ENCODE assay signal across 34 cellular contexts in the genomic region with DNA sequence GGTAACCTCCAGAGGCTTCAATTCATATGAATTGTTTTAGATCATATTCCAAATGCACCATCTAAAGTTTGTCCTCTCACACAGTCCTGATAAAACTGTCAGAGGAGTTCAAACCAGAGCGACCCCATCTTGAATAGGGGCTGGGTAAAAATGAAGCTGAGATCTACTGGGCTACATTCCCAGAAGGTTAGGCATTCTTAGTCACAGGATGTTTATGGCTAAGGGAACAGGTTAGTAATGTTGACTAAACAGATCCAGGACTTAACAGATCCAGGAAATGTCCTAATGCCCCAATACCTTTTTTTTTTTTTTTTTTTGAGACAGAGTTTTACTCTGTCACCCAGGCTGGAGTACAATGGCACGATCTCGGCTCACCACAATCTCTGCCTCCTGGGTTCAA.
DNase-seq lines count a peak whose midpoint lies in the region; FAIRE-seq and TF ChIP-seq lines count a peak whose summit lies in the region.
"Had no signal": no experiment of that assay in that cellular context is flagged by ENCODE, and none has a peak within 500 bp of the region (broad histone marks: within the 10 kb centered on the region; RNA-seq: fewer than 3 reads in every experiment).

No MANE protein-coding gene starts in this region.

- FAIRE-seq in bronchial epithelial cell (lab: Jason Lieb, UNC), result no peak
- FAIRE-seq: colon, GM18507, HTR-8/SVneo had no signal

- no peaks in the 10 kb centered on the region for H3K27me3 Mint-ChIP-seq in activated T-helper 2 cell treated with anti-CD3 and anti-CD28 coated beads, Interferon-gamma antibody, Interleukin-2, Interleukin-4, amounts not matched to agents 10 μg/mL and 5 μg/mL and 100 μg/mL, durations not matched to agents 14 hours and 24 hours and 36 hours (ENCODE audit: low read depth)
- H3K27me3 Mint-ChIP-seq: activated naive CD8-positive, alpha-beta T cell; activated T-helper 17 cell treated with anti-CD3 and anti-CD28 coated beads, Interleukin-2, amount 50 U/mL, for 72 hours; B cell; CD8-positive, alpha-beta memory T cell; naive B cell had no signal

- intact Hi-C loops in activated T-helper 2 cell treated with anti-CD3 and anti-CD28 coated beads, Interferon-gamma antibody, Interleukin-2, Interleukin-4, amounts not matched to agents 10 μg/mL and 5 μg/mL and 100 μg/mL, durations not matched to agents 14 hours and 24 hours and 36 hours (cut with micrococcal nuclease), result no loop called here

- H3K27ac ChIP-seq in WERI-Rb-1, result no peak overlapping the region
- H3K27ac ChIP-seq: body of pancreas, esophagus muscularis mucosa, skin epidermis, upper lobe of left lung had no signal

- peak; percentile 13 for DNase-seq in DMS53 treated with DMSO at 0.1 percent for 48 hours (lab: John Stamatoyannopoulos, UW; ENCODE audit: unreplicated experiment)
- peak; percentile 69 for DNase-seq in NCI-H226
- peak; percentile 90 for DNase-seq in bronchial epithelial cell (ENCODE audit: low read depth)
- peak; percentile 31 for DNase-seq in kidney epithelial cell (ENCODE audit: low read depth)
- no peak for DNase-seq in WERI-Rb-1
- DNase-seq in OCI-M1 (lab: John Stamatoyannopoulos, UW), result no peak
- DNase-seq in activated T-helper 2 cell treated with anti-CD3 and anti-CD28 coated beads, Interferon-gamma antibody, Interleukin-2, Interleukin-4, amounts not matched to agents 10 μg/mL and 5 μg/mL and 100 μg/mL, durations not matched to agents 14 hours and 24 hours and 36 hours (ENCODE audit: low spot score), result no peak
- no peak for DNase-seq in T1000 (lab: John Stamatoyannopoulos, UW)
- DNase-seq: body of pancreas; CD8-positive, alpha-beta memory T cell; DMS153; effector CD8-positive, alpha-beta T cell; GF-D8; KG1; left colon; MV-4-11; naive B cell; NCI-H1694; NCI-H2171; NCI-H524 treated with DMSO at 0.1 percent for 48 hours; nucleus accumbens; RPMI8226; SK-N-SH; stimulated activated CD4-positive, alpha-beta T cell treated with anti-CD3 and anti-CD28 coated beads, Interleukin-2, amount 100 ng/mL, for 24 hours; upper lobe of left lung had no signal

- no peaks in the 10 kb centered on the region for H3K36me3 Mint-ChIP-seq in activated T-helper 2 cell treated with anti-CD3 and anti-CD28 coated beads, Interferon-gamma antibody, Interleukin-2, Interleukin-4, amounts not matched to agents 10 μg/mL and 5 μg/mL and 100 μg/mL, durations not matched to agents 14 hours and 24 hours and 36 hours (ENCODE audit: low read depth)
- H3K36me3 Mint-ChIP-seq: activated naive CD8-positive, alpha-beta T cell; CD8-positive, alpha-beta memory T cell; naive B cell; WTC11 had no signal

- H3K4me1 Mint-ChIP-seq in activated T-helper 2 cell treated with anti-CD3 and anti-CD28 coated beads, Interferon-gamma antibody, Interleukin-2, Interleukin-4, amounts not matched to agents 10 μg/mL and 5 μg/mL and 100 μg/mL, durations not matched to agents 14 hours and 24 hours and 36 hours (ENCODE audit: low read depth), result no peaks in the 10 kb centered on the region
- H3K4me1 Mint-ChIP-seq: activated T-helper 17 cell treated with anti-CD3 and anti-CD28 coated beads, Interleukin-2, amount 50 U/mL, for 72 hours; B cell; CD8-positive, alpha-beta memory T cell; naive B cell had no signal

- H3K27ac Mint-ChIP-seq in activated T-helper 2 cell treated with anti-CD3 and anti-CD28 coated beads, Interferon-gamma antibody, Interleukin-2, Interleukin-4, amounts not matched to agents 10 μg/mL and 5 μg/mL and 100 μg/mL, durations not matched to agents 14 hours and 24 hours and 36 hours, result no peak overlapping the region
- H3K27ac Mint-ChIP-seq: activated naive CD8-positive, alpha-beta T cell; activated T-helper 17 cell treated with anti-CD3 and anti-CD28 coated beads, Interleukin-2, amount 50 U/mL, for 72 hours; B cell; CD8-positive, alpha-beta memory T cell; naive B cell had no signal

- H3K9me3 Mint-ChIP-seq in activated T-helper 2 cell treated with anti-CD3 and anti-CD28 coated beads, Interferon-gamma antibody, Interleukin-2, Interleukin-4, amounts not matched to agents 10 μg/mL and 5 μg/mL and 100 μg/mL, durations not matched to agents 14 hours and 24 hours and 36 hours, result peaks cover 59% of the 10 kb centered on the region

- H3K36me3 ChIP-seq in bronchial epithelial cell (ENCODE audit: control insufficient read depth, insufficient read depth, low read length) (no peaks in the 10 kb centered on the region), kidney epithelial cell (ENCODE audit: control insufficient read depth, insufficient read depth, low read length) (no peaks in the 10 kb centered on the region), WERI-Rb-1 (no peaks in the 10 kb centered on the region)
- H3K36me3 ChIP-seq: esophagus muscularis mucosa, upper lobe of left lung had no signal

- TF ChIP-seq CTCF in bronchial epithelial cell (IDR thresholded peaks at IDR 0.05; ENCODE audit: insufficient read depth, low read length, severe bottlenecking) (no peak), kidney epithelial cell (IDR thresholded peaks at IDR 0.05; ENCODE audit: insufficient read depth, low read length, poor library complexity, severe bottlenecking) (no peak), WERI-Rb-1 (IDR thresholded peaks at IDR 0.05; ENCODE audit: low read depth, low read length) (no peak)

- H3K4me3 ChIP-seq in bronchial epithelial cell (ENCODE audit: low read depth, low read length), result no peak overlapping the region
- H3K4me3 ChIP-seq in kidney epithelial cell (ENCODE audit: low read depth, low read length), result no peak overlapping the region
- H3K4me3 ChIP-seq in WERI-Rb-1 (ENCODE audit: low read depth, low read length), result no peak overlapping the region
- H3K4me3 ChIP-seq: body of pancreas, esophagus muscularis mucosa, skin epidermis, upper lobe of left lung had no signal

- H3K27me3 ChIP-seq in bronchial epithelial cell (ENCODE audit: control insufficient read depth, insufficient read depth, low read length) (no peaks in the 10 kb centered on the region), kidney epithelial cell (ENCODE audit: control insufficient read depth, insufficient read depth, low read length) (no peaks in the 10 kb centered on the region), WERI-Rb-1 (ENCODE audit: insufficient read depth, low read depth, severe bottlenecking) (no peaks in the 10 kb centered on the region)
- H3K27me3 ChIP-seq: body of pancreas, esophagus muscularis mucosa, upper lobe of left lung had no signal

- H3K9me3 ChIP-seq in WERI-Rb-1 (ENCODE audit: severe bottlenecking), result no peaks in the 10 kb centered on the region
- H3K9me3 ChIP-seq: body of pancreas, esophagus muscularis mucosa, SK-N-SH, upper lobe of left lung had no signal

- no peak overlapping the region for H3K4me3 Mint-ChIP-seq in activated T-helper 2 cell treated with anti-CD3 and anti-CD28 coated beads, Interferon-gamma antibody, Interleukin-2, Interleukin-4, amounts not matched to agents 10 μg/mL and 5 μg/mL and 100 μg/mL, durations not matched to agents 14 hours and 24 hours and 36 hours (ENCODE audit: low read depth)
- H3K4me3 Mint-ChIP-seq: activated naive CD8-positive, alpha-beta T cell; activated T-helper 17 cell treated with anti-CD3 and anti-CD28 coated beads, Interleukin-2, amount 50 U/mL, for 72 hours; B cell; CD8-positive, alpha-beta memory T cell; naive B cell; WTC11 had no signal

Comparison
In these comparisons a context has a peak if more than half of its experiments do, and no peak if none do; other contexts are left out.
1. DNase-seq: peak in DMS53 treated with DMSO at 0.1 percent for 48 hours (single experiment), NCI-H226 (single experiment), bronchial epithelial cell (single experiment) and kidney epithelial cell (single experiment); none in WERI-Rb-1 (single experiment), OCI-M1 (single experiment), activated T-helper 2 cell treated with anti-CD3 and anti-CD28 coated beads, Interferon-gamma antibody, Interleukin-2, Interleukin-4, amounts not matched to agents 10 μg/mL and 5 μg/mL and 100 μg/mL, durations not matched to agents 14 hours and 24 hours and 36 hours (single experiment) and T1000 (single experiment).